ENCODE assay signal across 20 cellular contexts in genomic region chr1:226617109-226617508, GRCh38.
"Had no signal": no experiment of that assay in that cellular context is flagged by ENCODE, and none has a peak within 500 bp of the region (broad histone marks: within the 10 kb centered on the region; RNA-seq: fewer than 3 reads in every experiment).

No MANE protein-coding gene starts in this region.

- H3K9me3 Mint-ChIP-seq: stimulated activated effector memory CD8-positive, alpha-beta T cell treated with anti-CD3 and anti-CD28 coated beads, Interleukin-12 subunit alpha, Interleukin-12 subunit beta, amount 100 ng/mL, for 72 hours had no signal

- H3K4me1 ChIP-seq: esophagus squamous epithelium, left ventricle myocardium inferior, tibial artery, upper lobe of right lung, vagina had no signal

- H3K27me3 ChIP-seq: esophagus squamous epithelium, gastroesophageal sphincter, tibial artery, upper lobe of right lung, vagina had no signal

- H3K9me3 ChIP-seq: upper lobe of right lung, vagina had no signal

- H3K27ac ChIP-seq: epithelial cell of prostate, esophagus squamous epithelium, gastroesophageal sphincter, left ventricle myocardium inferior, tibial artery, upper lobe of right lung, vagina had no signal

- H3K4me1 Mint-ChIP-seq: immature natural killer cell; nephron progenitor cell; stimulated activated effector memory CD8-positive, alpha-beta T cell treated with anti-CD3 and anti-CD28 coated beads, Interleukin-12 subunit alpha, Interleukin-12 subunit beta, amount 100 ng/mL, for 72 hours had no signal

- H3K36me3 ChIP-seq: esophagus squamous epithelium, gastroesophageal sphincter, left ventricle myocardium inferior, tibial artery, upper lobe of right lung, vagina had no signal

- H3K4me3 Mint-ChIP-seq: immature natural killer cell; nephron progenitor cell; stimulated activated effector memory CD8-positive, alpha-beta T cell treated with anti-CD3 and anti-CD28 coated beads, Interleukin-12 subunit alpha, Interleukin-12 subunit beta, amount 100 ng/mL, for 72 hours had no signal

- H3K27ac Mint-ChIP-seq: nephron progenitor cell; stimulated activated effector memory CD8-positive, alpha-beta T cell treated with anti-CD3 and anti-CD28 coated beads, Interleukin-12 subunit alpha, Interleukin-12 subunit beta, amount 100 ng/mL, for 72 hours had no signal

- DNase-seq: effector memory CD4-positive, alpha-beta T cell; esophagus squamous epithelium; foreskin fibroblast; glutamatergic neuron; immature natural killer cell; left cardiac atrium; left ventricle myocardium inferior; mesenchymal stem cell; midbrain; nephron progenitor cell; small intestine; stimulated activated CD4-positive, alpha-beta T cell treated with anti-CD3 and anti-CD28 coated beads, Interleukin-2, amount 100 ng/mL, for 48 hours; stimulated activated naive CD8-positive, alpha-beta T cell treated with anti-CD3 and anti-CD28 coated beads, Interleukin-15, Interleukin-2, amounts not matched to agents 100 U/mL and 50 U/mL, for 24 hours; upper lobe of right lung had no signal

- H3K36me3 Mint-ChIP-seq: stimulated activated effector memory CD8-positive, alpha-beta T cell treated with anti-CD3 and anti-CD28 coated beads, Interleukin-12 subunit alpha, Interleukin-12 subunit beta, amount 100 ng/mL, for 72 hours had no signal

- ATAC-seq: gastroesophageal sphincter; left cardiac atrium; stimulated activated effector memory CD8-positive, alpha-beta T cell treated with anti-CD3 and anti-CD28 coated beads, Interleukin-12 subunit alpha, Interleukin-12 subunit beta, amount 100 ng/mL, for 72 hours; stimulated activated naive CD8-positive, alpha-beta T cell treated with anti-CD3 and anti-CD28 coated beads, Interleukin-15, Interleukin-2, amounts not matched to agents 100 U/mL and 50 U/mL, for 24 hours; upper lobe of right lung had no signal

- H3K4me3 ChIP-seq: esophagus squamous epithelium, gastroesophageal sphincter, left ventricle myocardium inferior, lung, tibial artery, upper lobe of right lung, vagina had no signal
